33 cellular contexts compared by ENCODE assay signal in the genomic region with DNA sequence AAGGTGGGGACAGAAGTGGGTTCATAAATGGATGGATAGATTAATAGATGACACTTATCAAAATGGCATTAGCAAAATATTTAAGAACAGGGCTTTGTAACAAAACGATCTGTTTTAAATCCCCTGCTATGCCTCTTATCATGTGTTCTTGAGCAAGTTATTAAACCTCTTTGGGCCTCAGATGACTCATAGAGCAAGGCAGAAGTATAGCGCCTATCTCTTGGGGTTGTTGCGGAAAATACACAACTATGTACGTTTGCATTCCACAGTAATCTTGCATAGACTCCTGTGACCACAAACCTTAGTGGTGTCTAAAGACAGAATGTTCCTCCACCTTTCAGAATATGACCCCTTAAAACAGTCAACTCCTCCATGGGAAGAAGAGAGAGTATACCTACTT.
"Had no signal": no experiment of that assay in that cellular context is flagged by ENCODE, and none has a peak within 500 bp of the region (broad histone marks: within the 10 kb centered on the region; RNA-seq: fewer than 3 reads in every experiment).

No MANE protein-coding gene starts in this region.

- ATAC-seq: activated CD4-positive, alpha-beta T cell treated with anti-CD3 and anti-CD28 coated beads for 36 hours; activated CD8-positive, alpha-beta memory T cell treated with anti-CD3 and anti-CD28 coated beads, Interleukin-2, amount 10 ng/mL, durations not matched to agents 7 days and 5 days; activated CD8-positive, alpha-beta T cell treated with anti-CD3 and anti-CD28 coated beads, Interleukin-2, amount 10 ng/mL, durations not matched to agents 7 days and 5 days; activated naive CD4-positive, alpha-beta T cell treated with anti-CD3 and anti-CD28 coated beads, Interleukin-2, amount 50 U/mL, for 72 hours; left colon; stimulated activated memory B cell treated with anti-CD40 and anti-IgM and Interleukin-4, amounts not matched to agents 10 μg/mL and 1 μg/mL and 100 μg/mL, for 72 hours; stimulated activated naive CD8-positive, alpha-beta T cell treated with anti-CD3 and anti-CD28 coated beads, Interleukin-15, amount 100 ng/mL, for 72 hours; upper lobe of right lung had no signal

- H3K4me1 Mint-ChIP-seq: nephron had no signal

- H3K9me3 ChIP-seq: adrenal gland, ascending aorta, esophagus muscularis mucosa, ovary, sigmoid colon, thyroid gland, upper lobe of right lung had no signal

- H3K9me3 Mint-ChIP-seq: activated T-helper 2 cell treated with anti-CD3 and anti-CD28 coated beads, Interferon-gamma antibody, Interleukin-2, Interleukin-4, amounts not matched to agents 10 μg/mL and 5 μg/mL and 100 μg/mL, durations not matched to agents 14 hours and 24 hours and 36 hours; nephron; stimulated activated naive CD8-positive, alpha-beta T cell treated with anti-CD3 and anti-CD28 coated beads, Interleukin-15, amount 100 ng/mL, for 72 hours; T-helper 2 cell treated with Interferon-gamma antibody and Interleukin-4, amounts not matched to agents 5 μg/mL and 100 μg/mL, for 36 hours had no signal

- H3K27ac ChIP-seq: adrenal gland, ascending aorta, esophagus muscularis mucosa, ovary, sigmoid colon, thyroid gland, upper lobe of right lung had no signal

- H3K27me3 ChIP-seq: adrenal gland, ascending aorta, esophagus muscularis mucosa, ovary, sigmoid colon, thyroid gland, upper lobe of right lung had no signal

- H3K4me1 ChIP-seq: adrenal gland, ascending aorta, esophagus muscularis mucosa, sigmoid colon, thyroid gland, upper lobe of right lung had no signal

- DNase-seq: activated CD4-positive, alpha-beta T cell treated with anti-CD3 and anti-CD28 coated beads for 36 hours; activated CD4-positive, CD25-positive, alpha-beta regulatory T cell; activated CD8-positive, alpha-beta memory T cell treated with anti-CD3 and anti-CD28 coated beads, Interleukin-2, amount 10 ng/mL, durations not matched to agents 7 days and 5 days; activated CD8-positive, alpha-beta T cell treated with anti-CD3 and anti-CD28 coated beads, Interleukin-2, amount 10 ng/mL, durations not matched to agents 7 days and 5 days; activated naive CD4-positive, alpha-beta T cell; activated T-cell treated with anti-CD3 and anti-CD28 coated beads, Interleukin-2, amount 50 U/mL, for 48 hours; adrenal gland; central memory CD4-positive, alpha-beta T cell; dermis blood vessel endothelial cell; effector CD4-positive, alpha-beta T cell; hippocampal formation; kidney; left colon; mammary epithelial cell; ovary; retina; sigmoid colon; small intestine; stimulated activated CD4-positive, alpha-beta T cell treated with anti-CD3 and anti-CD28 coated beads, Interleukin-1b, Interleukin-23, amount 100 ng/mL, for 48 hours; stimulated activated CD4-positive, alpha-beta T cell treated with anti-CD3 and anti-CD28 coated beads, Interleukin-4, amount 100 ng/mL, for 4 hours; stimulated activated CD8-positive, alpha-beta memory T cell treated with anti-CD3 and anti-CD28 coated beads, Interleukin-4, amount 100 ng/mL, for 48 hours; stimulated activated naive CD8-positive, alpha-beta T cell treated with anti-CD3 and anti-CD28 coated beads, Interleukin-15, amount 100 ng/mL, for 72 hours; T-helper 1 cell; thyroid gland; upper lobe of right lung had no signal

- H3K36me3 ChIP-seq: adrenal gland, ascending aorta, ovary, sigmoid colon, thyroid gland, upper lobe of right lung had no signal

- H3K4me3 Mint-ChIP-seq: activated CD4-positive, alpha-beta T cell treated with anti-CD3 and anti-CD28 coated beads for 36 hours; activated CD8-positive, alpha-beta memory T cell treated with anti-CD3 and anti-CD28 coated beads, Interleukin-2, amount 10 ng/mL, durations not matched to agents 7 days and 5 days; activated CD8-positive, alpha-beta T cell treated with anti-CD3 and anti-CD28 coated beads, Interleukin-2, amount 10 ng/mL, durations not matched to agents 7 days and 5 days; nephron; stimulated activated memory B cell treated with anti-CD40 and anti-IgM and Interleukin-4, amounts not matched to agents 10 μg/mL and 1 μg/mL and 100 μg/mL, for 72 hours; stimulated activated naive CD8-positive, alpha-beta T cell treated with anti-CD3 and anti-CD28 coated beads, Interleukin-15, amount 100 ng/mL, for 72 hours; T-helper 2 cell treated with Interferon-gamma antibody and Interleukin-4, amounts not matched to agents 5 μg/mL and 100 μg/mL, for 36 hours had no signal

- H3K4me3 ChIP-seq: adrenal gland, ascending aorta, esophagus muscularis mucosa, ovary, sigmoid colon, thyroid gland, upper lobe of right lung had no signal

- H3K27ac Mint-ChIP-seq: activated CD4-positive, alpha-beta T cell treated with anti-CD3 and anti-CD28 coated beads for 36 hours; activated CD8-positive, alpha-beta memory T cell treated with anti-CD3 and anti-CD28 coated beads, Interleukin-2, amount 10 ng/mL, durations not matched to agents 7 days and 5 days; activated CD8-positive, alpha-beta T cell treated with anti-CD3 and anti-CD28 coated beads, Interleukin-2, amount 10 ng/mL, durations not matched to agents 7 days and 5 days; activated naive CD4-positive, alpha-beta T cell treated with anti-CD3 and anti-CD28 coated beads, Interleukin-2, amount 50 U/mL, for 72 hours; activated T-helper 2 cell treated with anti-CD3 and anti-CD28 coated beads, Interferon-gamma antibody, Interleukin-2, Interleukin-4, amounts not matched to agents 10 μg/mL and 5 μg/mL and 100 μg/mL, durations not matched to agents 14 hours and 24 hours and 36 hours; nephron; progenitor cell of endocrine pancreas; stimulated activated memory B cell treated with anti-CD40 and anti-IgM and Interleukin-4, amounts not matched to agents 10 μg/mL and 1 μg/mL and 100 μg/mL, for 72 hours; stimulated activated naive CD8-positive, alpha-beta T cell treated with anti-CD3 and anti-CD28 coated beads, Interleukin-15, amount 100 ng/mL, for 72 hours; T-helper 2 cell treated with Interferon-gamma antibody and Interleukin-4, amounts not matched to agents 5 μg/mL and 100 μg/mL, for 36 hours had no signal

- H3K27me3 Mint-ChIP-seq: activated CD4-positive, alpha-beta T cell treated with anti-CD3 and anti-CD28 coated beads for 36 hours; activated CD8-positive, alpha-beta memory T cell treated with anti-CD3 and anti-CD28 coated beads, Interleukin-2, amount 10 ng/mL, durations not matched to agents 7 days and 5 days; progenitor cell of endocrine pancreas; stimulated activated memory B cell treated with anti-CD40 and anti-IgM and Interleukin-4, amounts not matched to agents 10 μg/mL and 1 μg/mL and 100 μg/mL, for 72 hours; stimulated activated naive CD8-positive, alpha-beta T cell treated with anti-CD3 and anti-CD28 coated beads, Interleukin-15, amount 100 ng/mL, for 72 hours had no signal
